In genomic region chr2:177391822-177392372, GRCh38 we compare ENCODE assay signal across 1 cellular context.
TF ChIP-seq lines count a peak whose summit lies in the region.

No MANE protein-coding gene starts in this region.

TF ChIP-seq in GM12878, 131 proteins besides CTCF, POLR2A, EP300 and RAD21:
- TF ChIP-seq PRDM15 (CRISPR knock-in tag; IDR thresholded peaks at IDR 0.05) (no peak), IRF3 (IDR thresholded peaks at IDR 0.05) (no peak), CHD4 (IDR thresholded peaks at IDR 0.05) (no peak), PKNOX1 (IDR thresholded peaks at IDR 0.05) (no peak), MTA2 (IDR thresholded peaks at IDR 0.05; ENCODE audit: low read depth) (no peak), POLR2AphosphoS5 (IDR thresholded peaks at IDR 0.05; ENCODE audit: low read length) (no peak), ATF2 (IDR thresholded peaks at IDR 0.05; ENCODE audit: low read length) (no peak), HCFC1 (IDR thresholded peaks at IDR 0.05; ENCODE audit: low read length) (no peak), RCOR1 (conservative IDR thresholded peaks at IDR 0.05; ENCODE audit: low read depth, low read length) (no peak), CBX3 (IDR thresholded peaks at IDR 0.05; ENCODE audit: borderline replicate concordance, low read depth) (no peak), KLF5 (IDR thresholded peaks at IDR 0.05; ENCODE audit: partially characterized antibody) (no peak), ZBTB33 (IDR thresholded peaks at IDR 0.05) (no peak), SMARCA5 (IDR thresholded peaks at IDR 0.05) (no peak), ELK1 (IDR thresholded peaks at IDR 0.05; ENCODE audit: low read depth, low read length) (no peak), USF2 (IDR thresholded peaks at IDR 0.05; ENCODE audit: borderline replicate concordance, low read depth, low read length) (no peak), SUPT20H (IDR thresholded peaks at IDR 0.05; ENCODE audit: borderline replicate concordance, control insufficient read depth, low read depth, low read length) (no peak), CHD2 (IDR thresholded peaks at IDR 0.05; ENCODE audit: borderline replicate concordance, low read depth, low read length) (no peak), FOS (IDR thresholded peaks at IDR 0.05; ENCODE audit: borderline replicate concordance, extremely low read depth, insufficient read length) (no peak), USF1 (IDR thresholded peaks at IDR 0.05; ENCODE audit: borderline replicate concordance, extremely low read length, insufficient read depth, low read depth, low read length) (no peak), MEF2A (IDR thresholded peaks at IDR 0.05; ENCODE audit: insufficient read depth, low read depth, low read length) (no peak)
